Comparison of ENCODE assay signal across 8 cellular contexts in genomic region chr14:49863483-49864262, GRCh38. TPM values are rescaled to one million over a fixed set of nuclear protein-coding genes. Genes with fewer than 3 reads are reported as not detected.
DNase-seq lines count a peak whose midpoint lies in the region; ATAC-seq and TF ChIP-seq lines count a peak whose summit lies in the region.

No MANE protein-coding gene starts in this region.

- H3K4me3 ChIP-seq in heart right ventricle (peak overlapping the region; percentile 59 to 92 (median 68)), left lung (peak overlapping the region; percentile 61 to 65), vagina (peak overlapping the region; percentile 51 to 64)

- H3K27me3 Mint-ChIP-seq in activated T-helper 17 cell treated with anti-CD3 and anti-CD28 coated beads, Interleukin-2, amount 50 U/mL, for 72 hours, result no peaks in the 10 kb centered on the region
- no peaks in the 10 kb centered on the region for H3K27me3 Mint-ChIP-seq in activated T-helper 2 cell treated with anti-CD3 and anti-CD28 coated beads, Interferon-gamma antibody, Interleukin-2, Interleukin-4, amounts not matched to agents 10 μg/mL and 5 μg/mL and 100 μg/mL, durations not matched to agents 14 hours and 24 hours and 36 hours (ENCODE audit: low read depth)

- TF ChIP-seq CTCF in heart right ventricle (IDR thresholded peaks at IDR 0.05), result no peak
- TF ChIP-seq CTCF in left lung (IDR thresholded peaks at IDR 0.05), result no peak
- TF ChIP-seq CTCF in vagina (IDR thresholded peaks at IDR 0.05), result no peak

- H3K4me1 Mint-ChIP-seq in activated T-helper 17 cell treated with anti-CD3 and anti-CD28 coated beads, Interleukin-2, amount 50 U/mL, for 72 hours, result peaks cover 16% of the 10 kb centered on the region
- H3K4me1 Mint-ChIP-seq in activated T-helper 2 cell treated with anti-CD3 and anti-CD28 coated beads, Interferon-gamma antibody, Interleukin-2, Interleukin-4, amounts not matched to agents 10 μg/mL and 5 μg/mL and 100 μg/mL, durations not matched to agents 14 hours and 24 hours and 36 hours (ENCODE audit: low read depth), result peaks cover 20% of the 10 kb centered on the region

- WGBS in heart right ventricle, 2 donors, result 15 to 20% methylated on average over 9 of the region's 9 CpGs

- H3K9me3 ChIP-seq in heart right ventricle (no peaks in the 10 kb centered on the region), left lung (no peaks in the 10 kb centered on the region), vagina (no peaks in the 10 kb centered on the region)

- no peak for TF ChIP-seq POLR2A in vagina (IDR thresholded peaks at IDR 0.05)

- intact Hi-C loops in heart right ventricle (cut with DNase I) (loop anchor here in 8 of 10 donors (1.0 to 10.0 kb wide), 10 partner anchors 29 to 661 kb away; partner anchors contain the start of genes ARF6 (in 1 of the 8) and DNAAF2 (in 1 of the 8)), Right ventricle myocardium superior (cut with DNase I) (no loop called here), left lung (cut with DNase I) (no loop called here), vagina (cut with DNase I) (loop anchor here (10.0 kb wide), 1 partner anchor 251 kb away; the partner anchor contains the start of gene VCPKMT)
- intact Hi-C loops in activated T-helper 2 cell treated with anti-CD3 and anti-CD28 coated beads, Interferon-gamma antibody, Interleukin-2, Interleukin-4, amounts not matched to agents 10 μg/mL and 5 μg/mL and 100 μg/mL, durations not matched to agents 14 hours and 24 hours and 36 hours (cut with micrococcal nuclease), result loop anchor here (2.0 to 10.0 kb wide), 6 partner anchors 137 to 971 kb away; partner anchors contain the start of genes NIN, POLE2, SOS2 and VCPKMT

- H3K27ac Mint-ChIP-seq in activated T-helper 17 cell treated with anti-CD3 and anti-CD28 coated beads, Interleukin-2, amount 50 U/mL, for 72 hours, result no peak overlapping the region
- no peak overlapping the region for H3K27ac Mint-ChIP-seq in activated T-helper 2 cell treated with anti-CD3 and anti-CD28 coated beads, Interferon-gamma antibody, Interleukin-2, Interleukin-4, amounts not matched to agents 10 μg/mL and 5 μg/mL and 100 μg/mL, durations not matched to agents 14 hours and 24 hours and 36 hours

- H3K27ac ChIP-seq in heart right ventricle, result peak overlapping the region; percentile 93 to 98 (median 96)
- peak overlapping the region; percentile 98 for H3K27ac ChIP-seq in left lung
- H3K27ac ChIP-seq in vagina, result peak overlapping the region; percentile 95

- H3K9me3 Mint-ChIP-seq in activated T-helper 17 cell treated with anti-CD3 and anti-CD28 coated beads, Interleukin-2, amount 50 U/mL, for 72 hours, result no peaks in the 10 kb centered on the region
- no peaks in the 10 kb centered on the region for H3K9me3 Mint-ChIP-seq in activated T-helper 2 cell treated with anti-CD3 and anti-CD28 coated beads, Interferon-gamma antibody, Interleukin-2, Interleukin-4, amounts not matched to agents 10 μg/mL and 5 μg/mL and 100 μg/mL, durations not matched to agents 14 hours and 24 hours and 36 hours

- ATAC-seq in heart right ventricle (no peak), Right ventricle myocardium superior (ENCODE audit: poor library complexity) (no peak), left lung (no peak), HG03196 (IDR thresholded peaks at IDR 0.05; ENCODE audit: unreplicated experiment) (no peak)
- ATAC-seq in activated T-helper 17 cell treated with anti-CD3 and anti-CD28 coated beads, Interleukin-2, amount 50 U/mL, for 72 hours (replicated peaks), result peak; percentile 7

- no peak overlapping the region for H3K4me3 Mint-ChIP-seq in activated T-helper 17 cell treated with anti-CD3 and anti-CD28 coated beads, Interleukin-2, amount 50 U/mL, for 72 hours
- no peak overlapping the region for H3K4me3 Mint-ChIP-seq in activated T-helper 2 cell treated with anti-CD3 and anti-CD28 coated beads, Interferon-gamma antibody, Interleukin-2, Interleukin-4, amounts not matched to agents 10 μg/mL and 5 μg/mL and 100 μg/mL, durations not matched to agents 14 hours and 24 hours and 36 hours (ENCODE audit: low read depth)

- H3K4me1 ChIP-seq in heart right ventricle, result peaks cover 0 to 51% (median 23%) of the 10 kb centered on the region in 9 donors
- H3K4me1 ChIP-seq in left lung, result peaks cover 3 to 41% of the 10 kb centered on the region in 2 donors
- peaks cover 15% of the 10 kb centered on the region for H3K4me1 ChIP-seq in vagina

- H3K36me3 ChIP-seq in heart right ventricle (no peaks in the 10 kb centered on the region), left lung (no peaks in the 10 kb centered on the region), vagina (no peaks in the 10 kb centered on the region)

- no peak for DNase-seq in heart right ventricle
- no peak for DNase-seq in Right ventricle myocardium superior
- DNase-seq in left lung, result no peak
- no peak for DNase-seq in vagina (ENCODE audit: extremely low spot score in 2 of 2)
- DNase-seq in activated T-helper 2 cell treated with anti-CD3 and anti-CD28 coated beads, Interferon-gamma antibody, Interleukin-2, Interleukin-4, amounts not matched to agents 10 μg/mL and 5 μg/mL and 100 μg/mL, durations not matched to agents 14 hours and 24 hours and 36 hours (ENCODE audit: low spot score), result no peak
- DNase-seq in stimulated activated CD8-positive, alpha-beta memory T cell treated with anti-CD3 and anti-CD28 coated beads, Interleukin-4, amount 100 ng/mL, for 48 hours, result no peak

- H3K27me3 ChIP-seq in heart right ventricle (no peaks in the 10 kb centered on the region), left lung (no peaks in the 10 kb centered on the region), vagina (no peaks in the 10 kb centered on the region)

- peaks cover 5% of the 10 kb centered on the region for H3K36me3 Mint-ChIP-seq in activated T-helper 17 cell treated with anti-CD3 and anti-CD28 coated beads, Interleukin-2, amount 50 U/mL, for 72 hours (ENCODE audit: low read depth)
- H3K36me3 Mint-ChIP-seq in activated T-helper 2 cell treated with anti-CD3 and anti-CD28 coated beads, Interferon-gamma antibody, Interleukin-2, Interleukin-4, amounts not matched to agents 10 μg/mL and 5 μg/mL and 100 μg/mL, durations not matched to agents 14 hours and 24 hours and 36 hours (ENCODE audit: low read depth), result no peaks in the 10 kb centered on the region

RNA-seq across cellular contexts. Expression of gene NEMF, which starts 11.1 kb away (rescaled TPM):
- total RNA-seq in heart right ventricle (10 to 100 TPM; 45.0 to 67.4 (median 55.5) TPM), Right ventricle myocardium superior (44.5 TPM), left lung (10 to 100 TPM; 48.1 to 62.1 TPM), vagina (77.8 TPM)
- polyA plus RNA-seq in heart right ventricle, result 10 to 100 TPM; 18.0 to 54.2 TPM
- total RNA-seq in activated T-helper 17 cell treated with anti-CD3 and anti-CD28 coated beads, Interleukin-2, amount 50 U/mL, for 72 hours, result 10 to 100 TPM; 79.9 to 86.6 TPM
- 75.0 and 81.0 TPM in 2 replicates for total RNA-seq in activated T-helper 2 cell treated with anti-CD3 and anti-CD28 coated beads, Interferon-gamma antibody, Interleukin-2, Interleukin-4, amounts not matched to agents 10 μg/mL and 5 μg/mL and 100 μg/mL, durations not matched to agents 14 hours and 24 hours and 36 hours

RNA-seq across cellular contexts. Expression of gene ARF6, which starts 29.2 kb away (rescaled TPM):
- total RNA-seq in heart right ventricle, result 10 to 100 TPM; 19.0 to 40.5 (median 25.5) TPM
- polyA plus RNA-seq in heart right ventricle, result 10 to 100 TPM; 11.0 to 19.7 TPM
- total RNA-seq in Right ventricle myocardium superior, result 23.8 TPM
- 100 to 1,000 TPM; 161 to 163 TPM for total RNA-seq in activated T-helper 17 cell treated with anti-CD3 and anti-CD28 coated beads, Interleukin-2, amount 50 U/mL, for 72 hours
- 10 to 100 TPM; 73.6 to 89.0 TPM for total RNA-seq in left lung
- total RNA-seq in vagina, result 48.6 TPM
- total RNA-seq in activated T-helper 2 cell treated with anti-CD3 and anti-CD28 coated beads, Interferon-gamma antibody, Interleukin-2, Interleukin-4, amounts not matched to agents 10 μg/mL and 5 μg/mL and 100 μg/mL, durations not matched to agents 14 hours and 24 hours and 36 hours, result 162 and 165 TPM in 2 replicates

Comparison
In these comparisons a context has a peak if more than half of its experiments do, and no peak if none do; other contexts are left out.
1. intact Hi-C loops: an anchor here in heart right ventricle (1.0 to 10.0 kb wide), vagina (10.0 kb wide) and activated T-helper 2 cell treated with anti-CD3 and anti-CD28 coated beads, Interferon-gamma antibody, Interleukin-2, Interleukin-4, amounts not matched to agents 10 μg/mL and 5 μg/mL and 100 μg/mL, durations not matched to agents 14 hours and 24 hours and 36 hours (2.0 to 10.0 kb wide); none called in Right ventricle myocardium superior and left lung.